Comparison of ENCODE assay signal across 1 cellular context in the genomic region with DNA sequence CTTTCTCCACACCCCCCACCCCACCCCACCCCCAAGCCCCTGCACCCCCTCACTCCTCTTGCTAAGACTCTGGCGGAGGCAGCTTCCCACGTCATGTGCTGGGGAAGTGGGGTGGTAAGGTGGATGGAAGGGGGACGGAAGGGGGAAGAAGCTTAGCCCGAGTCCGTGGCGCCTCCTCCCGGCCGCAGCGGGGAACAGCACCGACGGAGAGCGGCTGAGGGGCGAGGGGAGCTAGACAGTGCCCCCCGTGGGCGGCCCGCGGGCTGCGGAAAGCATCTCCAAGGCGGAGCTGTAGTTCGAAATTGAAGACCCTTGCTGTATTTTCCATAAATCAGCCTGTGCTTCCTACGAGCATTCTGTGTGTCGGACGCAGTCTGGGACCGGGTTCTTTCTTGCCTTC.
TF ChIP-seq lines count a peak whose summit lies in the region.

No MANE protein-coding gene starts in this region.

TF ChIP-seq in H1, 55 proteins besides CTCF, POLR2A, EP300 and RAD21 (continued from another document):
- TF ChIP-seq, protein P1, sequence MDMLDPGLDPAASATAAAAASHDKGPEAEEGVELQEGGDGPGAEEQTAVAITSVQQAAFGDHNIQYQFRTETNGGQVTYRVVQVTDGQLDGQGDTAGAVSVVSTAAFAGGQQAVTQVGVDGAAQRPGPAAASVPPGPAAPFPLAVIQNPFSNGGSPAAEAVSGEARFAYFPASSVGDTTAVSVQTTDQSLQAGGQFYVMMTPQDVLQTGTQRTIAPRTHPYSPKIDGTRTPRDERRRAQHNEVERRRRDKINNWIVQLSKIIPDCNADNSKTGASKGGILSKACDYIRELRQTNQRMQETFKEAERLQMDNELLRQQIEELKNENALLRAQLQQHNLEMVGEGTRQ (IDR thresholded peaks at IDR 0.05; ENCODE audit: low read length), result no peak
